ENCODE assay signal across 8 cellular contexts in the genomic region with DNA sequence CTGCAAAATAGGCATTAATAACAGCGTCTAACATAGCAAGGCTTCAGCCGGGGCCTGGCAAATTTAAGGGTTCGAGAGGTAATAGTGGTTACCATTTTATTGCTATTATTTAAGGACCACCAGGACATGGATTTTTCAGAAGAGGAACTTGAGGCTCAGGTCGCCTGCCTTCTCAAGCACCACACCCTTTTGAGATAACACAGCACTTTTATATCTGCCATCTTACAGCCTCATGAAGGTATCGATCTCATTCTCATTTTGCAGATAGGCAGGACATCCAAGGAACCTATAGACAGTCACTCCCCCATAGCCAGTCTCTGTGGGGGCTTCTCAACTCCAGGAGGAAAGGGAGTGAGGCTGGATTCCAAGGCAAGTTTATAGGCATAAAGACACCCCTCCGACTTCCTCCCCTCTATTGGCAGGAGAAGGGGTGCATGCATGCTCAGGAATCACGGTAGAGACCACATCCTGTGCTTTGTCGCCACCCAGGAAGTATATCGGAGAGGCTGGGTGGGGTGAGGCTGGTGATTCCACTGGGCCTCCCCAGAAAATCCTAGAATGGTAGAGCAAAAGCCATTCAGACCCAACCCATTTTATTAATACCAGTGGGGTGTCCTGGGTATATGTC. TPM values are rescaled to one million over a fixed set of nuclear protein-coding genes. Genes with fewer than 3 reads are reported as not detected.
DNase-seq lines count a peak whose midpoint lies in the region; ATAC-seq and TF ChIP-seq lines count a peak whose summit lies in the region.

No MANE protein-coding gene starts in this region.

- H3K36me3 Mint-ChIP-seq in natural killer cell (no peaks in the 10 kb centered on the region), Calu3 (ENCODE audit: insufficient read depth, unreplicated experiment) (peaks cover 12% of the 10 kb centered on the region), GM23338 (ENCODE audit: low read depth) (no peaks in the 10 kb centered on the region; the same call in 2 of the 3 replicates)

- H3K9me3 Mint-ChIP-seq in natural killer cell, result no peaks in the 10 kb centered on the region
- H3K9me3 Mint-ChIP-seq in Calu3 (ENCODE audit: low read depth, unreplicated experiment), result no peaks in the 10 kb centered on the region
- H3K9me3 Mint-ChIP-seq in GM23338, result no peaks in the 10 kb centered on the region

- DNase-seq in AG04450 (ENCODE audit: low read depth, low spot score), result no peak
- peak; percentile 21 for DNase-seq in NOMO-1 treated with dmso at 0.1 percent for 144 hours (lab: John Stamatoyannopoulos, UW; ENCODE audit: unreplicated experiment)
- DNase-seq in astrocyte of the cerebellum (ENCODE audit: low read depth), result no peak
- DNase-seq in natural killer cell, result peak; percentile 28
- no peak for DNase-seq in Calu3
- no peak for DNase-seq in hypothalamus (lab: John Stamatoyannopoulos, UW)
- DNase-seq in GM23338 (ENCODE audit: low spot score), result no peak

- peaks cover 17% of the 10 kb centered on the region for H4K20me1 ChIP-seq in GM23338 (replicated peaks; ENCODE audit: insufficient read depth)

- peak overlapping the region; percentile 80 to 95 for H3K27ac Mint-ChIP-seq in natural killer cell
- no peak overlapping the region for H3K27ac Mint-ChIP-seq in Calu3 (ENCODE audit: unreplicated experiment)
- H3K27ac Mint-ChIP-seq in GM23338, result no peak overlapping the region

- H3K36me3 ChIP-seq in GM23338 (ENCODE audit: insufficient read depth), result no peaks in the 10 kb centered on the region

- H3K27me3 Mint-ChIP-seq in natural killer cell (ENCODE audit: low read depth in 2 of 2), result no peaks in the 10 kb centered on the region
- H3K27me3 Mint-ChIP-seq in Calu3 (ENCODE audit: unreplicated experiment), result peaks cover 13% of the 10 kb centered on the region
- peaks cover 5% of the 10 kb centered on the region for H3K27me3 Mint-ChIP-seq in GM23338 (ENCODE audit: insufficient read depth, low read depth, poor library complexity)

- H3K4me3 ChIP-seq in AG04450 (ENCODE audit: low read depth, low read length), result peak overlapping the region; percentile 95
- H3K4me3 ChIP-seq in astrocyte of the cerebellum (ENCODE audit: low read depth, low read length), result peak overlapping the region; percentile 98
- H3K4me3 ChIP-seq in GM23338, result no peak overlapping the region

- H3K4me2 ChIP-seq in GM23338, result no peak overlapping the region

- intact Hi-C loops in natural killer cell (cut with micrococcal nuclease), result loop anchor here (5.0 to 10.0 kb wide), 2 partner anchors 60 to 82 kb away; no protein-coding TSS in a partner anchor
- intact Hi-C loops in Calu3 (cut with micrococcal nuclease; ENCODE audit: unreplicated experiment), result no loop called here

- BruUV-seq in Calu3 (replicated peaks; lab: Mats Ljungman, UMichigan), result no TSS peak

- CTCF ChIA-PET in AG04450 (lab: Charles Lee), result interaction anchor here (1.1 to 3.1 kb wide), 5 partner anchors 10 to 104 kb away, joined by 3 to 16 read pairs (median 8); no protein-coding TSS in a partner anchor
- CTCF ChIA-PET in Calu3 (lab: Charles Lee), result no interaction called here

- ATAC-seq in GM19463 (IDR thresholded peaks at IDR 0.05; ENCODE audit: unreplicated experiment) (peak; percentile 16), natural killer cell (peak; percentile 27 to 57 (median 36)), GM23338 (no peak)

- peaks cover 24% of the 10 kb centered on the region for H3K79me2 ChIP-seq in GM23338 (replicated peaks; ENCODE audit: insufficient read depth)

- no peaks in the 10 kb centered on the region; the same call in 1 of the 2 replicates for H3K9me3 ChIP-seq in AG04450 (ENCODE audit: control insufficient read depth, insufficient read depth, low read length)

- H3K4me1 ChIP-seq in GM23338 (ENCODE audit: insufficient read depth), result peaks cover 26% of the 10 kb centered on the region

- no peaks in the 10 kb centered on the region for H3K27me3 ChIP-seq in AG04450 (ENCODE audit: control insufficient read depth, insufficient read depth, low read length)
- peaks cover 10% of the 10 kb centered on the region; the same call in 1 of the 2 replicates for H3K27me3 ChIP-seq in GM23338 (ENCODE audit: insufficient read depth)

- TF ChIP-seq CTCF in AG04450 (IDR thresholded peaks at IDR 0.05; ENCODE audit: low read depth, low read length) (no peak), astrocyte of the cerebellum (IDR thresholded peaks at IDR 0.05; ENCODE audit: low read depth, low read length, missing control alignments) (no peak), natural killer cell (IDR thresholded peaks at IDR 0.05) (no peak), Calu3 (IDR thresholded peaks at IDR 0.05; ENCODE audit: unreplicated experiment) (no peak), GM23338 (conservative IDR thresholded peaks at IDR 0.05; ENCODE audit: low read depth in 2 of 2) (no peak)

- POLR2A ChIA-PET in AG04450 (lab: Yijun Ruan, JAX), result no interaction called here

- H3K4me1 Mint-ChIP-seq in natural killer cell, result peaks cover 82 to 84% of the 10 kb centered on the region in 2 donors
- H3K4me1 Mint-ChIP-seq in Calu3 (ENCODE audit: low read depth, unreplicated experiment), result peaks cover 10% of the 10 kb centered on the region
- peaks cover 36% of the 10 kb centered on the region for H3K4me1 Mint-ChIP-seq in GM23338

- H3F3A ChIP-seq in GM23338 (replicated peaks; ENCODE audit: low read depth), result no peaks in the 10 kb centered on the region; the same call in 1 of the 2 replicates

- H2AFZ ChIP-seq in GM23338, result no peak overlapping the region

- in situ Hi-C loops in astrocyte of the cerebellum (cut with HindIII; ENCODE audit: low sequenced_read_pairs), result no loop called here

- peak overlapping the region; percentile 96 for H3K4me3 Mint-ChIP-seq in natural killer cell
- no peak overlapping the region for H3K4me3 Mint-ChIP-seq in Calu3 (ENCODE audit: low read depth, unreplicated experiment)
- H3K4me3 Mint-ChIP-seq in GM23338, result no peak overlapping the region

- H3K9me2 ChIP-seq in GM23338 (ENCODE audit: insufficient read depth), result no peaks in the 10 kb centered on the region

- peak overlapping the region; percentile 72 for H3K27ac ChIP-seq in AG04450 (ENCODE audit: low read depth, low read length)
- no peak overlapping the region for H3K27ac ChIP-seq in GM23338 (ENCODE audit: low read depth)

TF ChIP-seq in GM23338, 12 proteins besides CTCF, POLR2A, EP300 and RAD21 (continues in another document):
- no peak for TF ChIP-seq ZNF114 (CRISPR knock-in tag; IDR thresholded peaks at IDR 0.05)
- TF ChIP-seq JUNB (IDR thresholded peaks at IDR 0.05; ENCODE audit: unreplicated experiment), result no peak

RNA-seq across cellular contexts. Expression of a gene that starts 2.3 kb away (rescaled TPM):
- polyA plus RNA-seq in AG04450 (2011; rRNA removed), result 502 and 538 TPM in 2 replicates
- 630 and 737 TPM in 2 replicates for polyA minus RNA-seq in AG04450 (2011; rRNA and poly(A)+ RNA removed)
- total RNA-seq in natural killer cell, result 100 to 1,000 TPM; 504 to 629 (median 535) TPM
- total RNA-seq in Calu3 (2022), result 12.5 and 16.4 TPM in 2 replicates
- 87.4 and 110 TPM in 2 replicates for total RNA-seq in GM23338 (2014; rRNA removed; shearing (Covaris generic))
- polyA plus RNA-seq in GM23338 (2016; fragmentation: Nextera tagmentation; extraction: Ambion mirVana), result 26.5 and 30.2 TPM in 2 replicates

Comparison
In these comparisons a context has a peak if more than half of its experiments do, and no peak if none do; other contexts are left out.
1. DNase-seq: peak in NOMO-1 treated with dmso at 0.1 percent for 144 hours (single experiment) and natural killer cell (single experiment); none in AG04450 (single experiment), astrocyte of the cerebellum (single experiment), Calu3 (single experiment), hypothalamus (0 of 51) and GM23338 (single experiment).
2. H3K27ac Mint-ChIP-seq: peak in natural killer cell (2 of 2); none in Calu3 (single experiment) and GM23338 (single experiment).